ENCODE assay signal across 13 cellular contexts in the genomic region with DNA sequence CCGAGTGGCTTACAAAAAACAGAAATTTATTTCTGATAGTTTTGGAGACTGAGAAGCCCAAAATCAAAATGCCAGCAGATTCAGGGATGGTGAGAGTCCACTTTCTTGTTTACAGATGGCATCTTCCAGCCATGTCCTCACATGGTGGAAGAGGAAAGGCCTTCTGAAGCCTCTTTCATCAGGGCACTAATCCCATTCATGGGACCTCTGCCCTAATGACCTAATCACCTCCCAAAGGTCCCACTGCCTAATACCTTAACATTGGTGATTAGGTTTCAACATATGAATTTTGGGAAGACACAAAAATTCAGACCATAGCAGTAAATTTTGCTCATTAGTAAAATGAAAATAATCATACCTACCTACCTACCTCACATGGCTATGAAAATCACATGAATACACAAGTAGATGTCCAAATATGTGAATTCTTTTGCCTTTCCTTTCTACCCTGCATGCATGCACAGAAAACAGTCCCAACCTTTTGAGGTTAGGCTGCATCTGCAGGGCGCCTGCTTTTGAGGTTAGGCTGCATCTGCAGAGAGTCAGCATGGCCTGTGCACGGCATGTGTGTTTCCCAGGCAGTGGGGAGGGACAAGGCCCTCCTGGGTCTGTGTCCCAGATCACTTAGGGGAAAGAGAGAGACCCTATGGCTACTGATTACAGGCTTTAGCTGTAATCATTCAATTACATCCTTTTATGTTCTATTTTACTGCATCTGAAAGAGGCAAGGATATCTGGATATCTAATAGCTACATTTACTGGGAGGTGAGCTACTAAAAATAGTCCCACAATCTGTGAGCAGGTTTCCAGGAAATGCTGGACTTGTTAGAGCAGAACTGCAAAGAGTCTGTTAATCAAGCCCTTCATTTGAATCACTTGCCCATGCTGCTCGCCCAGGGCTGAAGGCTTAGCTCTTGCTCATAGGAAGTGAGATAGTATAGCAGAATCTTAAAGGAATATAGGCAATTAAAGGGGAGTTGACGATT.
DNase-seq lines count a peak whose midpoint lies in the region; ATAC-seq and FAIRE-seq lines count a peak whose summit lies in the region.
"Had no signal": no experiment of that assay in that cellular context is flagged by ENCODE, and none has a peak within 500 bp of the region (broad histone marks: within the 10 kb centered on the region; RNA-seq: fewer than 3 reads in every experiment).

No MANE protein-coding gene starts in this region.

- H4K8ac ChIP-seq in neuronal stem cell (ENCODE audit: low read depth, low read length), result no peak overlapping the region

- H2BK12ac ChIP-seq in neuronal stem cell (ENCODE audit: low read length), result no peak overlapping the region

- no peak overlapping the region for H3K14ac ChIP-seq in neuronal stem cell (ENCODE audit: low read length)

- no peak overlapping the region for H3K23ac ChIP-seq in neuronal stem cell (ENCODE audit: low read depth, low read length, poor library complexity)

- WGBS in neuronal stem cell (ENCODE audit: extremely low coverage in 2 of 2, insufficient read length in 2 of 2, insufficient replicate concordance in 1 of 2), 2 donors, result no CpG with 5 or more reads among the region's 5 CpGs

- no peak overlapping the region for H3K4me3 ChIP-seq in neuronal stem cell (ENCODE audit: low read length in 2 of 2)
- H3K4me3 ChIP-seq: coronary artery had no signal

- FAIRE-seq in urothelium cell line (lab: Jason Lieb, UNC), result no peak

- no peak overlapping the region for H3K27ac Mint-ChIP-seq in activated naive CD4-positive, alpha-beta T cell treated with anti-CD3 and anti-CD28 coated beads, Interleukin-2, amount 50 U/mL, for 72 hours
- H3K27ac Mint-ChIP-seq: T-cell had no signal

- H2AFZ ChIP-seq in neuronal stem cell (ENCODE audit: low read length), result peak overlapping the region; percentile 82

- no peaks in the 10 kb centered on the region for H3K79me1 ChIP-seq in neuronal stem cell (ENCODE audit: low read depth, low read length)

- no peak overlapping the region for H2BK120ac ChIP-seq in neuronal stem cell (ENCODE audit: low read depth, low read length)

- H3K4me1 ChIP-seq in neuronal stem cell (ENCODE audit: control insufficient read depth in 2 of 2, insufficient read depth in 1 of 2, low read depth in 1 of 2, low read length in 2 of 2), result peaks cover 9 to 17% of the 10 kb centered on the region in 2 donors

- DNase-seq in NCI-H146 (lab: John Stamatoyannopoulos, UW) (peak; percentile 57), NCI-H146 treated with DMSO at 0.1 percent for 48 hours (lab: John Stamatoyannopoulos, UW; ENCODE audit: unreplicated experiment) (no peak), NCI-H226 (peak; percentile 76), cerebellar cortex (ENCODE audit: low spot score) (peak; percentile 26), neuronal stem cell (ENCODE audit: low spot score) (no peak), hepatic stellate cell (ENCODE audit: low spot score) (no peak), urothelium cell line (ENCODE audit: low spot score) (no peak)
- no peak for DNase-seq in activated naive CD4-positive, alpha-beta T cell treated with anti-CD3 and anti-CD28 coated beads, Interleukin-2, amount 50 U/mL, for 72 hours (ENCODE audit: low spot score in 2 of 2)
- DNase-seq: 8988T, MM.1S, T-cell had no signal

- peak overlapping the region; percentile 41 for H3K27ac ChIP-seq in neuronal stem cell (replicated peaks; ENCODE audit: low read length)
- H3K27ac ChIP-seq: coronary artery had no signal

- no peak overlapping the region for H4K91ac ChIP-seq in neuronal stem cell (ENCODE audit: low read depth, low read length, poor library complexity)

- no peak overlapping the region for H2BK15ac ChIP-seq in neuronal stem cell (ENCODE audit: low read length)

- no peak overlapping the region for H2AK5ac ChIP-seq in neuronal stem cell (ENCODE audit: low read depth, low read length)

- ATAC-seq in activated naive CD4-positive, alpha-beta T cell treated with anti-CD3 and anti-CD28 coated beads, Interleukin-2, amount 50 U/mL, for 72 hours, result no peak
- ATAC-seq: sciatic nerve, T-cell had no signal

- H3K27me3 ChIP-seq in neuronal stem cell (ENCODE audit: control insufficient read depth in 3 of 3, insufficient read depth in 3 of 3, low read depth in 1 of 3, low read length in 3 of 3), result no peaks in the 10 kb centered on the region

- H3K4ac ChIP-seq in neuronal stem cell (ENCODE audit: low read length), result no peak overlapping the region

- no peak overlapping the region for H2BK5ac ChIP-seq in neuronal stem cell (ENCODE audit: low read length)

- no peaks in the 10 kb centered on the region for H3K9me3 Mint-ChIP-seq in activated naive CD4-positive, alpha-beta T cell treated with anti-CD3 and anti-CD28 coated beads, Interleukin-2, amount 50 U/mL, for 72 hours
- H3K9me3 Mint-ChIP-seq: T-cell had no signal

- H3K9ac ChIP-seq in neuronal stem cell (ENCODE audit: low read depth, low read length, poor library complexity), result no peak overlapping the region

- H3K36me3 Mint-ChIP-seq in activated naive CD4-positive, alpha-beta T cell treated with anti-CD3 and anti-CD28 coated beads, Interleukin-2, amount 50 U/mL, for 72 hours, result no peaks in the 10 kb centered on the region
- H3K36me3 Mint-ChIP-seq: T-cell had no signal

- no peaks in the 10 kb centered on the region for H3K9me3 ChIP-seq in neuronal stem cell (replicated peaks in 1 of 2; ENCODE audit: control insufficient read depth in 2 of 2, insufficient read depth in 1 of 2, low read depth in 1 of 2, low read length in 2 of 2)

- H3K18ac ChIP-seq in neuronal stem cell (ENCODE audit: low read length), result peak overlapping the region; percentile 67

- H3K36me3 ChIP-seq in neuronal stem cell (replicated peaks in 1 of 2; ENCODE audit: control insufficient read depth in 2 of 2, insufficient read depth in 2 of 2, low read length in 2 of 2), result no peaks in the 10 kb centered on the region

- no peak overlapping the region for H3K4me2 ChIP-seq in neuronal stem cell (ENCODE audit: insufficient read depth, low read length, poor library complexity, severe bottlenecking)

Comparison
In these comparisons a context has a peak if more than half of its experiments do, and no peak if none do; other contexts are left out.
1. DNase-seq: peak in NCI-H146 (single experiment), NCI-H226 (single experiment) and cerebellar cortex (single experiment); none in NCI-H146 treated with DMSO at 0.1 percent for 48 hours (single experiment), neuronal stem cell (single experiment), hepatic stellate cell (single experiment), activated naive CD4-positive, alpha-beta T cell treated with anti-CD3 and anti-CD28 coated beads, Interleukin-2, amount 50 U/mL, for 72 hours (0 of 2) and urothelium cell line (single experiment).